In the genomic region with DNA sequence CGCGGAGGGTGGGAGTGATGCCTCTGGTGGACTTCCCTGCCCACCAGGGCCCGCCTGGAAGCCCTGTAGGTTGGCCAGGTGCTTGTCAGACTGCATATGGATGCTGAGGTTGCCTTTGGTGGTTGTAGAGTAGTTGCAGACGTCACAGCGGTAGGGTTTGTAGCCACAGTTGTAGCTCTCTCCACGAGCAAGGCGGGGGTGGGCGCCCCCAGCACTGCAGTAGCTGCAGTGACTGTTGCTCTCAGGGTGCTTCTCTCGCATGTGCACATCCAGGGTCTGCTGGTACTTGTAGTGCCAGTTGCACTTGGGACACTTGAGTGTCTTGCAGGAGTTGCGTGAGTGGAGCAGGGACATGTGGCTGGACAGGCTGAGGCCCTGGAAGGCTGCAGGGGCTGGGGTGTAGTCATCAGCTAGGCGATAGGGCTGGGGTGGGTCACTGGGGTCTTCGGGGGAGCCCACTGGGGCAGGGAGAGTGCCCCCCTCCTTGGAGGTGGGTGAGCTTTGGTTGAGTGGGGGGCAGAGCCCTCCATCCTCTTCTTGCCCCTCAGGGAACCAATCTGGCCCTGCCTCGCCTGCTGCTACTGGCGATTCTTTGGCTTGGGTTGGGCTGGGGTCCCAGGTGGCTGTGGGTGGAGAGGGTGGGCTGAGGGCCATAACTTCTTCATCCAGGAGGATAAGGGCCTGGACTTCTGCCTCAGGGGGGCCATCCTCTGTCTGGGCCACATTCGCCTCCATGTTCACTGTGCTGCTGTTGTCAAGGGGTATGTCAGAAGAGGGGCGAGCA, we compare ENCODE assay signal across 35 cellular contexts. TPM values are rescaled to one million over a fixed set of nuclear protein-coding genes. Genes with fewer than 3 reads are reported as not detected.
"Had no signal": no experiment of that assay in that cellular context is flagged by ENCODE, and none has a peak within 500 bp of the region (broad histone marks: within the 10 kb centered on the region; RNA-seq: fewer than 3 reads in every experiment).

No MANE protein-coding gene starts in this region.

- H3K27me3 ChIP-seq: cardiac muscle cell, Peyer's patch, SJSA1 had no signal

- H3K36me3 Mint-ChIP-seq: activated naive CD8-positive, alpha-beta T cell treated with anti-CD3 and anti-CD28 coated beads for 36 hours had no signal

- DNase-seq: activated CD4-positive, alpha-beta T cell treated with anti-CD3 and anti-CD28 coated beads, Interleukin-2, amount 10 ng/mL, durations not matched to agents 24 days and 14 days; activated CD4-positive, alpha-beta T cell treated with anti-CD3 and anti-CD28 coated beads, Interleukin-2, amount 50 U/mL, for 4 hours; activated CD8-positive, alpha-beta T cell treated with anti-CD3 and anti-CD28 coated beads for 36 hours; activated effector memory CD4-positive, alpha-beta T cell treated with anti-CD3 and anti-CD28 coated beads, Interleukin-2, amount 50 U/mL, for 16 hours; activated naive CD4-positive, alpha-beta T cell; activated naive CD4-positive, alpha-beta T cell treated with anti-CD3 and anti-CD28 coated beads, Interleukin-2, amount 50 U/mL, for 16 hours; activated naive CD8-positive, alpha-beta T cell treated with anti-CD3 and anti-CD28 coated beads for 36 hours; activated T-cell treated with anti-CD3 and anti-CD28 coated beads, Interleukin-2, amount 50 U/mL, for 1 hour; activated T-cell treated with anti-CD3 and anti-CD28 coated beads, Interleukin-2, amount 50 U/mL, for 72 hours; amniotic stem cell; aorta; MM.1S; MV-4-11; NCI-H1092; NCI-H1436 treated with DMSO at 0.1 percent for 48 hours; NCI-H187; NCI-H2029 treated with DMSO at 0.1 percent for 48 hours; NCI-H2107; NCI-H2171; NCI-H510A; NCI-H526; NCI-H748 treated with DMSO at 0.1 percent for 48 hours; NK-92 treated with Interleukin-12 subunit alpha and Interleukin-12 subunit beta, amount 100 ng/mL, for 24 hours; PC-3; Peyer's patch; RPMI8226; SHP77 treated with DMSO at 0.1 percent for 48 hours; SK-N-SH had no signal

- H3K27ac ChIP-seq: cardiac muscle cell, Peyer's patch, SJSA1 had no signal

- H3K27ac Mint-ChIP-seq: activated CD4-positive, alpha-beta T cell treated with anti-CD3 and anti-CD28 coated beads, Interleukin-2, amount 10 ng/mL, durations not matched to agents 24 days and 14 days; activated CD8-positive, alpha-beta T cell treated with anti-CD3 and anti-CD28 coated beads for 36 hours; activated naive CD8-positive, alpha-beta T cell treated with anti-CD3 and anti-CD28 coated beads for 36 hours; activated T-cell treated with anti-CD3 and anti-CD28 coated beads, Interleukin-2, amount 50 U/mL, for 72 hours; activated T-helper 17 cell treated with anti-CD3 and anti-CD28 coated beads, Interleukin-2, amount 50 U/mL, for 72 hours; T-helper 1 cell treated with Interleukin-12 subunit alpha and Interleukin-12 subunit beta and Interleukin-4 antibody, amounts not matched to agents 30 μg/mL and 1 μg/mL, for 36 hours; T-helper 2 cell treated with Interferon-gamma antibody and Interleukin-4, amounts not matched to agents 5 μg/mL and 100 μg/mL, for 36 hours had no signal

- H3K27me3 Mint-ChIP-seq: activated CD4-positive, alpha-beta T cell treated with anti-CD3 and anti-CD28 coated beads, Interleukin-2, amount 10 ng/mL, durations not matched to agents 24 days and 14 days; activated CD8-positive, alpha-beta T cell treated with anti-CD3 and anti-CD28 coated beads for 36 hours; activated naive CD8-positive, alpha-beta T cell treated with anti-CD3 and anti-CD28 coated beads for 36 hours; activated T-helper 17 cell treated with anti-CD3 and anti-CD28 coated beads, Interleukin-2, amount 50 U/mL, for 72 hours; central memory CD8-positive, alpha-beta T cell had no signal

- H3K4me1 Mint-ChIP-seq: activated naive CD8-positive, alpha-beta T cell treated with anti-CD3 and anti-CD28 coated beads for 36 hours; central memory CD8-positive, alpha-beta T cell had no signal

- H3K9me3 ChIP-seq: Peyer's patch, SJSA1, SK-N-SH had no signal

- H3K4me1 ChIP-seq: Peyer's patch, SJSA1 had no signal

- H3K9me3 Mint-ChIP-seq: activated CD4-positive, alpha-beta T cell treated with anti-CD3 and anti-CD28 coated beads, Interleukin-2, amount 10 ng/mL, durations not matched to agents 24 days and 14 days; activated CD8-positive, alpha-beta T cell treated with anti-CD3 and anti-CD28 coated beads for 36 hours; activated naive CD8-positive, alpha-beta T cell treated with anti-CD3 and anti-CD28 coated beads for 36 hours; activated T-cell treated with anti-CD3 and anti-CD28 coated beads, Interleukin-2, amount 50 U/mL, for 72 hours; activated T-helper 17 cell treated with anti-CD3 and anti-CD28 coated beads, Interleukin-2, amount 50 U/mL, for 72 hours; central memory CD8-positive, alpha-beta T cell; T-helper 1 cell treated with Interleukin-12 subunit alpha and Interleukin-12 subunit beta and Interleukin-4 antibody, amounts not matched to agents 30 μg/mL and 1 μg/mL, for 36 hours; T-helper 2 cell treated with Interferon-gamma antibody and Interleukin-4, amounts not matched to agents 5 μg/mL and 100 μg/mL, for 36 hours had no signal

- H3K4me3 Mint-ChIP-seq: activated CD4-positive, alpha-beta T cell treated with anti-CD3 and anti-CD28 coated beads, Interleukin-2, amount 10 ng/mL, durations not matched to agents 24 days and 14 days; activated CD8-positive, alpha-beta T cell treated with anti-CD3 and anti-CD28 coated beads for 36 hours; activated naive CD8-positive, alpha-beta T cell treated with anti-CD3 and anti-CD28 coated beads for 36 hours; activated T-cell treated with anti-CD3 and anti-CD28 coated beads, Interleukin-2, amount 50 U/mL, for 72 hours; activated T-helper 17 cell treated with anti-CD3 and anti-CD28 coated beads, Interleukin-2, amount 50 U/mL, for 72 hours; central memory CD8-positive, alpha-beta T cell; T-helper 1 cell treated with Interleukin-12 subunit alpha and Interleukin-12 subunit beta and Interleukin-4 antibody, amounts not matched to agents 30 μg/mL and 1 μg/mL, for 36 hours; T-helper 2 cell treated with Interferon-gamma antibody and Interleukin-4, amounts not matched to agents 5 μg/mL and 100 μg/mL, for 36 hours had no signal

- H3K4me2 ChIP-seq: SK-N-SH had no signal

- H3K9ac ChIP-seq: SK-N-SH had no signal

RNA-seq across cellular contexts. Expression of a gene that starts 17.7 kb away (rescaled TPM):
- total RNA-seq: SJSA1 had no signal

RNA-seq across cellular contexts. Expression of a gene that starts 44.7 kb away (rescaled TPM):
- total RNA-seq: activated CD4-positive, alpha-beta T cell treated with anti-CD3 and anti-CD28 coated beads, Interleukin-2, amount 10 ng/mL, durations not matched to agents 24 days and 14 days; activated T-helper 17 cell treated with anti-CD3 and anti-CD28 coated beads, Interleukin-2, amount 50 U/mL, for 72 hours; LHCN-M2; PC-3; SJSA1 had no signal
